Comparison of ENCODE assay signal across 25 cellular contexts in the genomic region with DNA sequence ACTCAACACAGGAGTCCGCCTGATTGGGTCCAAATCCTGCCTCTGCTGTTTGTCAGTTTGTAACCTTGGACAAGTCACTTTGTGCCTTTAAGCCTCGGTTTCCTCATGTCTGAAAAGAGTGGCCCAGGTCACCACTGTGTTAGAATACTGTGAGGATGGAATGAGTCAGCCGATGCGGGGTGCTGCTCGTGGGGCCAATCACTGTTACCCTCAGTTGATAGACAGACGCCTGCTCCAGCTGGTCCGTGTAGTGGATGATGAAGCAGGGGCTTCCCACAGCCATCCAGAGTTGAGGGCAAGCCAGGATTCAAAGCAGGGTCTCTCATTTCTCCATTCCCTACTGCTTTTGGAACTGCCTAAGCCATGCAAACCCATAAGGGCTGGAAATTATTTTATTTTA.
"Had no signal": no experiment of that assay in that cellular context is flagged by ENCODE, and none has a peak within 500 bp of the region (broad histone marks: within the 10 kb centered on the region; RNA-seq: fewer than 3 reads in every experiment).

No MANE protein-coding gene starts in this region.

- H3K27ac ChIP-seq: body of pancreas, Peyer's patch had no signal

- H3K36me3 Mint-ChIP-seq: activated naive CD4-positive, alpha-beta T cell treated with anti-CD3 and anti-CD28 coated beads, Interleukin-2, amount 50 U/mL, for 24 hours had no signal

- DNase-seq: activated CD4-positive, alpha-beta T cell treated with anti-CD3 and anti-CD28 coated beads for 48 hours; activated CD4-positive, alpha-beta T cell treated with anti-CD3 and anti-CD28 coated beads, Interleukin-2, amount 50 U/mL, for 4 hours; activated CD4-positive, CD25-positive, alpha-beta regulatory T cell treated with anti-CD3 and anti-CD28 coated beads, Interleukin-2, amount 50 U/mL, for 72 hours; activated CD8-positive, alpha-beta memory T cell treated with anti-CD3 and anti-CD28 coated beads for 24 hours; activated effector memory CD4-positive, alpha-beta T cell treated with Interleukin-2 at 50 U/mL for 16 hours; activated naive CD4-positive, alpha-beta T cell; aorta; body of pancreas; KBM-7; NCI-H1048; NCI-H1417; NCI-H1930; NCI-H2107; NCI-H2171 treated with DMSO at 0.1 percent for 48 hours; NCI-H226; NCI-H510A; NCI-H526 treated with DMSO at 0.1 percent for 48 hours; Peyer's patch; SIG-M5; T-helper 17 cell; T-helper 9 cell had no signal

- H3K4me3 ChIP-seq: body of pancreas, Peyer's patch had no signal

- H3K9me3 Mint-ChIP-seq: activated naive CD4-positive, alpha-beta T cell treated with anti-CD3 and anti-CD28 coated beads, Interleukin-2, amount 50 U/mL, for 24 hours; central memory CD8-positive, alpha-beta T cell; WTC11 had no signal

- FAIRE-seq: bronchial epithelial cell had no signal

- H3K4me3 Mint-ChIP-seq: activated naive CD4-positive, alpha-beta T cell treated with anti-CD3 and anti-CD28 coated beads, Interleukin-2, amount 50 U/mL, for 24 hours; central memory CD8-positive, alpha-beta T cell; T-helper 17 cell; WTC11 had no signal

- H3K9me3 ChIP-seq: body of pancreas, Peyer's patch had no signal

- H3K27me3 Mint-ChIP-seq: activated naive CD4-positive, alpha-beta T cell treated with anti-CD3 and anti-CD28 coated beads, Interleukin-2, amount 50 U/mL, for 24 hours; central memory CD8-positive, alpha-beta T cell; T-helper 17 cell had no signal

- ATAC-seq: body of pancreas, T-helper 17 cell, WTC11 had no signal

- H3K27me3 ChIP-seq: body of pancreas, Peyer's patch had no signal

- H3K27ac Mint-ChIP-seq: activated naive CD4-positive, alpha-beta T cell treated with anti-CD3 and anti-CD28 coated beads, Interleukin-2, amount 50 U/mL, for 24 hours; T-helper 17 cell; WTC11 had no signal
